In the genomic region with DNA sequence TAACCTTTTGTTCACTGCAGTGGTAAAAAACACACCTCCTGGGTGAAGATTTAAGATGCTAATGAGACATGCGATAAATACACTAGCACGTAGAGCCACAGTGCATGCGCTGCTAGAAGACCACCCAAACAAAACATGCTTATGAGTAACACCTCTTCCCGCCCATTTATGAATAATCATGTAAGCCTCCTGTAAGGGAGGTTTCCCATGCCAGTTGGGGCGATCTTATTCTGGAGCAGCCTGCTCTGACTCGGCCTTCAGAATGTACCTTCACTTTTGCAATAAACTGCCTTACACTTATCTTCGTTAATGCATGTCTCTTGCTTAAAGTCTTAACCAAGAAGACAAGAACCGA, we compare ENCODE assay signal across 12 cellular contexts. TPM values are rescaled to one million over a fixed set of nuclear protein-coding genes. Genes with fewer than 3 reads are reported as not detected.
A peak's percentile ranks its signal among the peaks of the same experiment; 100 is the strongest.
DNase-seq lines count a peak whose midpoint lies in the region; ATAC-seq, FAIRE-seq and TF ChIP-seq lines count a peak whose summit lies in the region.
"Had no signal": no experiment of that assay in that cellular context is flagged by ENCODE, and none has a peak within 500 bp of the region (broad histone marks: within the 10 kb centered on the region; RNA-seq: fewer than 3 reads in every experiment).

No MANE protein-coding gene starts in this region.

- H3K27ac Mint-ChIP-seq in activated CD4-positive, alpha-beta T cell treated with anti-CD3 and anti-CD28 coated beads, Interleukin-2, amount 10 ng/mL, durations not matched to agents 24 days and 14 days: peak overlapping the region; percentile 68
- peak overlapping the region; percentile 20 for H3K27ac Mint-ChIP-seq in stimulated activated memory B cell treated with anti-CD40 and anti-IgM and Interleukin-4, amounts not matched to agents 10 μg/mL and 1 μg/mL and 100 μg/mL, for 72 hours
- no peak overlapping the region for H3K27ac Mint-ChIP-seq in T-cell

- intact Hi-C loops in activated CD4-positive, alpha-beta T cell treated with anti-CD3 and anti-CD28 coated beads, Interleukin-2, amount 10 ng/mL, durations not matched to agents 24 days and 14 days (cut with micrococcal nuclease): loop anchor here (1.0 kb wide), 3 partner anchors 37 to 298 kb away; no protein-coding TSS in a partner anchor

- no peak overlapping the region for H2AFZ ChIP-seq in OCI-LY3 (ENCODE audit: low read depth, low read length)

- no peak for ATAC-seq in stimulated activated memory B cell treated with anti-CD40 and anti-IgM and Interleukin-4, amounts not matched to agents 10 μg/mL and 1 μg/mL and 100 μg/mL, for 72 hours
- no peak for ATAC-seq in T-cell (replicated peaks in 1 of 4)
- no peak for ATAC-seq in GM18873 (IDR thresholded peaks at IDR 0.05; ENCODE audit: low FRiP score, unreplicated experiment)

- TF ChIP-seq CTCF in OCI-LY3 (IDR thresholded peaks at IDR 0.05; ENCODE audit: low read depth, low read length): no peak
- TF ChIP-seq CTCF in bronchial epithelial cell (IDR thresholded peaks at IDR 0.05; ENCODE audit: insufficient read depth, low read length, severe bottlenecking): no peak

- H3K9me3 Mint-ChIP-seq in activated CD4-positive, alpha-beta T cell treated with anti-CD3 and anti-CD28 coated beads, Interleukin-2, amount 10 ng/mL, durations not matched to agents 24 days and 14 days: no peaks in the 10 kb centered on the region
- H3K9me3 Mint-ChIP-seq in stimulated activated memory B cell treated with anti-CD40 and anti-IgM and Interleukin-4, amounts not matched to agents 10 μg/mL and 1 μg/mL and 100 μg/mL, for 72 hours: no peaks in the 10 kb centered on the region
- H3K9me3 Mint-ChIP-seq in T-cell: no peaks in the 10 kb centered on the region
- H3K9me3 Mint-ChIP-seq: CD14-positive monocyte had no signal

- H3K27me3 Mint-ChIP-seq in activated CD4-positive, alpha-beta T cell treated with anti-CD3 and anti-CD28 coated beads, Interleukin-2, amount 10 ng/mL, durations not matched to agents 24 days and 14 days: no peaks in the 10 kb centered on the region
- no peaks in the 10 kb centered on the region for H3K27me3 Mint-ChIP-seq in stimulated activated memory B cell treated with anti-CD40 and anti-IgM and Interleukin-4, amounts not matched to agents 10 μg/mL and 1 μg/mL and 100 μg/mL, for 72 hours
- H3K27me3 Mint-ChIP-seq in T-cell: no peaks in the 10 kb centered on the region

- H3K9ac ChIP-seq in OCI-LY3 (ENCODE audit: low read length): no peak overlapping the region

- H3K27ac ChIP-seq in OCI-LY3 (ENCODE audit: low read length): no peak overlapping the region

- CTCF ChIA-PET in T-cell (lab: Charles Lee): interaction anchor here (0.6 to 2.8 kb wide), 3 partner anchors 8 to 297 kb away, joined by 3 to 10 read pairs (median 10); no protein-coding TSS in a partner anchor

- peak overlapping the region; percentile 12; the same call in 1 of the 2 replicates for H3K4me2 ChIP-seq in OCI-LY3 (ENCODE audit: low read length)

- 0 out of 2 replicates have a peak, but pooled peaks cover 3% of the 10 kb centered on the region for H4K20me1 ChIP-seq in OCI-LY3 (ENCODE audit: insufficient read depth, low read length)

- H3K27me3 ChIP-seq in OCI-LY3 (ENCODE audit: low read depth, low read length) (no peaks in the 10 kb centered on the region), bronchial epithelial cell (ENCODE audit: control insufficient read depth, insufficient read depth, low read length) (no peaks in the 10 kb centered on the region)

- H3K4me3 Mint-ChIP-seq in activated CD4-positive, alpha-beta T cell treated with anti-CD3 and anti-CD28 coated beads, Interleukin-2, amount 10 ng/mL, durations not matched to agents 24 days and 14 days: no peak overlapping the region
- no peak overlapping the region for H3K4me3 Mint-ChIP-seq in stimulated activated memory B cell treated with anti-CD40 and anti-IgM and Interleukin-4, amounts not matched to agents 10 μg/mL and 1 μg/mL and 100 μg/mL, for 72 hours
- H3K4me3 Mint-ChIP-seq in T-cell: no peak overlapping the region
- H3K4me3 Mint-ChIP-seq: CD14-positive monocyte had no signal

- no peak for DNase-seq in activated CD4-positive, alpha-beta T cell treated with anti-CD3 and anti-CD28 coated beads, Interleukin-2, amount 10 ng/mL, durations not matched to agents 24 days and 14 days
- DNase-seq in activated CD4-positive, alpha-beta T cell treated with anti-CD3 and anti-CD28 coated beads, Interleukin-2, amount 50 U/mL, for 4 hours: no peak
- DNase-seq in bronchial epithelial cell (ENCODE audit: low read depth) (peak; percentile 8), T-cell (no peak), superior temporal gyrus (ENCODE audit: extremely low spot score) (no peak)
- DNase-seq: 8988T, SIG-M5 had no signal

- H3K36me3 ChIP-seq in OCI-LY3 (replicated peaks; ENCODE audit: low read depth, low read length) (peaks cover 11% of the 10 kb centered on the region), bronchial epithelial cell (ENCODE audit: control insufficient read depth, insufficient read depth, low read length) (peaks cover 2% of the 10 kb centered on the region)

- no peak for FAIRE-seq in bronchial epithelial cell (lab: Jason Lieb, UNC)

- POLR2A ChIA-PET in T-cell (lab: Charles Lee): no interaction called here

- H3K9me3 ChIP-seq in OCI-LY3 (ENCODE audit: insufficient read depth, low read length): no peaks in the 10 kb centered on the region
- H3K9me3 ChIP-seq: Caco-2 had no signal

- H3K4me1 Mint-ChIP-seq in activated CD4-positive, alpha-beta T cell treated with anti-CD3 and anti-CD28 coated beads, Interleukin-2, amount 10 ng/mL, durations not matched to agents 24 days and 14 days: peaks cover 12% of the 10 kb centered on the region
- H3K4me1 Mint-ChIP-seq in stimulated activated memory B cell treated with anti-CD40 and anti-IgM and Interleukin-4, amounts not matched to agents 10 μg/mL and 1 μg/mL and 100 μg/mL, for 72 hours: peaks cover 27% of the 10 kb centered on the region
- peaks cover 25 to 31% (median 31%) of the 10 kb centered on the region in 3 donors for H3K4me1 Mint-ChIP-seq in T-cell

- H3K4me3 ChIP-seq in OCI-LY3 (ENCODE audit: low read length): no peak overlapping the region
- H3K4me3 ChIP-seq in bronchial epithelial cell (ENCODE audit: low read depth, low read length): no peak overlapping the region

- peaks cover 21% of the 10 kb centered on the region for H3K36me3 Mint-ChIP-seq in activated CD4-positive, alpha-beta T cell treated with anti-CD3 and anti-CD28 coated beads, Interleukin-2, amount 10 ng/mL, durations not matched to agents 24 days and 14 days (ENCODE audit: low read depth)
- peaks cover 50% of the 10 kb centered on the region for H3K36me3 Mint-ChIP-seq in stimulated activated memory B cell treated with anti-CD40 and anti-IgM and Interleukin-4, amounts not matched to agents 10 μg/mL and 1 μg/mL and 100 μg/mL, for 72 hours
- H3K36me3 Mint-ChIP-seq in T-cell: peaks cover 53% of the 10 kb centered on the region

- H3K79me2 ChIP-seq in OCI-LY3 (ENCODE audit: low read length): no peaks in the 10 kb centered on the region

- H3K4me1 ChIP-seq in OCI-LY3 (ENCODE audit: low read length): peaks cover 7% of the 10 kb centered on the region
- H3K4me1 ChIP-seq: Caco-2 had no signal

RNA-seq across cellular contexts. Expression of a gene that starts 18.1 kb away (rescaled TPM):
- 0.16 and 0.33 TPM in 2 replicates for total RNA-seq in activated CD4-positive, alpha-beta T cell treated with anti-CD3 and anti-CD28 coated beads, Interleukin-2, amount 10 ng/mL, durations not matched to agents 24 days and 14 days
- total RNA-seq in bronchial epithelial cell (0.26 and 0.53 TPM in 2 replicates), T-cell (1 to 10 TPM; 1.6 to 3.1 (median 2.9) TPM)

RNA-seq across cellular contexts. Expression of a gene that starts 39.9 kb away (rescaled TPM):
- 16.9 and 17.7 TPM in 2 replicates for total RNA-seq in activated CD4-positive, alpha-beta T cell treated with anti-CD3 and anti-CD28 coated beads, Interleukin-2, amount 10 ng/mL, durations not matched to agents 24 days and 14 days
- total RNA-seq in bronchial epithelial cell (15.7 and 17.1 TPM in 2 replicates), T-cell (10 to 100 TPM; 42.0 to 57.8 (median 47.1) TPM)

RNA-seq across cellular contexts. Expression of a gene that starts 51.7 kb away (rescaled TPM):
- total RNA-seq in activated CD4-positive, alpha-beta T cell treated with anti-CD3 and anti-CD28 coated beads, Interleukin-2, amount 10 ng/mL, durations not matched to agents 24 days and 14 days: 113 and 117 TPM in 2 replicates
- 20.5 and 22.5 TPM in 2 replicates for total RNA-seq in bronchial epithelial cell
- total RNA-seq in T-cell: 100 to 1,000 TPM; 214 to 317 (median 262) TPM

Comparison
In these comparisons a context has a peak if more than half of its experiments do, and no peak if none do; other contexts are left out.
1. H3K27ac Mint-ChIP-seq: peak in activated CD4-positive, alpha-beta T cell treated with anti-CD3 and anti-CD28 coated beads, Interleukin-2, amount 10 ng/mL, durations not matched to agents 24 days and 14 days (single experiment) and stimulated activated memory B cell treated with anti-CD40 and anti-IgM and Interleukin-4, amounts not matched to agents 10 μg/mL and 1 μg/mL and 100 μg/mL, for 72 hours (single experiment); none in T-cell (0 of 2).